In genomic region chr3:58048301-58048700, GRCh38 we compare ENCODE assay signal across 11 cellular contexts. TPM values are rescaled to one million over a fixed set of nuclear protein-coding genes. Genes with fewer than 3 reads are reported as not detected.
DNase-seq lines count a peak whose midpoint lies in the region; ATAC-seq, FAIRE-seq and TF ChIP-seq lines count a peak whose summit lies in the region.
"Had no signal": no experiment of that assay in that cellular context is flagged by ENCODE, and none has a peak within 500 bp of the region (broad histone marks: within the 10 kb centered on the region; RNA-seq: fewer than 3 reads in every experiment).

No MANE protein-coding gene starts in this region.

- H3K4me1 ChIP-seq in SJCRH30, result peaks cover 29% of the 10 kb centered on the region

- no peaks in the 10 kb centered on the region for H3K9me3 ChIP-seq in SJCRH30 (replicated peaks)

- no peak for FAIRE-seq in D721Med (lab: Jason Lieb, UNC)

- H3K4me3 ChIP-seq in SJCRH30, result no peak overlapping the region
- H3K4me3 ChIP-seq in fibroblast of pulmonary artery (replicated peaks; ENCODE audit: low read depth, low read length), result no peak overlapping the region

- no peaks in the 10 kb centered on the region for H3K36me3 Mint-ChIP-seq in nephron (ENCODE audit: low read depth)

- ATAC-seq in GM18520 (IDR thresholded peaks at IDR 0.05; ENCODE audit: unreplicated experiment), result no peak
- ATAC-seq: CD8-positive, alpha-beta T cell had no signal

- peaks cover 54% of the 10 kb centered on the region for H3K4me1 Mint-ChIP-seq in nephron

- H3K9me3 Mint-ChIP-seq in nephron, result no peaks in the 10 kb centered on the region
- H3K9me3 Mint-ChIP-seq: CD8-positive, alpha-beta T cell had no signal

- no peak overlapping the region for H3K4me3 Mint-ChIP-seq in nephron
- H3K4me3 Mint-ChIP-seq: CD8-positive, alpha-beta T cell had no signal

- no peaks in the 10 kb centered on the region for H3K27me3 Mint-ChIP-seq in nephron (ENCODE audit: low read depth)

- peak overlapping the region; percentile 45; the same call in 1 of the 2 replicates for H3K27ac ChIP-seq in C4-2B
- peak overlapping the region; percentile 74; the same call in 1 of the 2 replicates for H3K27ac ChIP-seq in SJCRH30

- H3K36me3 ChIP-seq in SJCRH30, result no peaks in the 10 kb centered on the region

- DNase-seq in SJCRH30 (no peak), fibroblast of pulmonary artery (ENCODE audit: low read depth) (peak; percentile 38), D721Med (ENCODE audit: insufficient read length, low spot score) (no peak), epidermal melanocyte (ENCODE audit: insufficient read length, low spot score) (no peak)
- no peak for DNase-seq in activated CD4-positive, CD25-positive, alpha-beta regulatory T cell treated with anti-CD3 and anti-CD28 coated beads, Interleukin-2, amount 50 U/mL, for 72 hours
- DNase-seq: activated naive CD4-positive, alpha-beta T cell; CD8-positive, alpha-beta T cell; NCI-H1436 had no signal

- no peak for TF ChIP-seq CTCF in C4-2B (conservative IDR thresholded peaks at IDR 0.05)
- no peak for TF ChIP-seq CTCF in fibroblast of pulmonary artery (IDR thresholded peaks at IDR 0.05; ENCODE audit: low read length, missing control alignments)
- TF ChIP-seq CTCF in nephron (IDR thresholded peaks at IDR 0.05; ENCODE audit: unreplicated experiment in 3 of 3), result no peak
- TF ChIP-seq CTCF in D721Med (IDR thresholded peaks at IDR 0.05; ENCODE audit: insufficient read depth, missing control alignments), result no peak

- peak overlapping the region; percentile 93 to 97 (median 94) for H3K27ac Mint-ChIP-seq in nephron
- H3K27ac Mint-ChIP-seq: CD8-positive, alpha-beta T cell had no signal

- no peaks in the 10 kb centered on the region for H3K27me3 ChIP-seq in SJCRH30

RNA-seq across cellular contexts. Expression of gene FLNB, which starts 40.1 kb away (rescaled TPM):
- 22.5 and 24.1 TPM in 2 replicates for total RNA-seq in SJCRH30 (2014; rRNA removed; shearing (Covaris generic))
